In the genomic region with DNA sequence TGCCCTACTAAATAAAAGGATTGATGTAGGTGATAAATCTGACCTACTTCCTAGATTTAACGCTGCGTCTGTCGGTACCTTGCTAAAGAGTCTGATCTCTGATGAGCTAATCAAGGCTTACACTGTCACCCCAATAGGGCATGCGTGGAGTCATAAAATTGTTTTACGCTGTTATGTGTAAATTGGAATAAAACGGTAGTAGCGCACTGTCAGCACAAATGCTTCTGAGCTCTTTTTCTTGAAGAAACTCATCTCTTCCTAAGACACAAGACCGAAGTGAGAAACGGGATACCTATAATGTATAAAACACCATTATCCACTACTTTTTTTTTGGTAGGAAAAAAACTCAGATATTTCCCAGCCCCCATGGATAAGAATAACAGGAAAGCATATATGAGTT, we compare ENCODE assay signal across 37 cellular contexts.
"Had no signal": no experiment of that assay in that cellular context is flagged by ENCODE, and none has a peak within 500 bp of the region (broad histone marks: within the 10 kb centered on the region; RNA-seq: fewer than 3 reads in every experiment).

No MANE protein-coding gene starts in this region.

- H3K9me3 ChIP-seq: adrenal gland, body of pancreas, breast epithelium had no signal

- H3K4me1 ChIP-seq: adrenal gland, body of pancreas, breast epithelium had no signal

- H3K27me3 ChIP-seq: adrenal gland, body of pancreas, brain microvascular endothelial cell, breast epithelium had no signal

- DNase-seq: activated B cell treated with CpG ODN at 0.5 μM for 24 hours; activated CD4-positive, alpha-beta memory T cell treated with anti-CD3 and anti-CD28 coated beads for 36 hours; activated CD4-positive, alpha-beta T cell treated with anti-CD3 and anti-CD28 coated beads for 4 hours; activated CD4-positive, alpha-beta T cell treated with anti-CD3 and anti-CD28 coated beads, Interleukin-2, amount 10 ng/mL, durations not matched to agents 24 days and 14 days; activated CD4-positive, alpha-beta T cell treated with anti-CD3 and anti-CD28 coated beads, Interleukin-2, amount 50 U/mL, for 1 hour; activated CD4-positive, alpha-beta T cell treated with anti-CD3 and anti-CD28 coated beads, Interleukin-2, amount 50 U/mL, for 4 hours; activated CD4-positive, CD25-positive, alpha-beta regulatory T cell treated with anti-CD3 and anti-CD28 coated beads, Interleukin-2, amount 50 U/mL, for 72 hours; activated CD8-positive, alpha-beta memory T cell treated with anti-CD3 and anti-CD28 coated beads, Interleukin-2, amount 50 U/mL, for 4 hours; activated CD8-positive, alpha-beta T cell treated with anti-CD3 and anti-CD28 coated beads for 36 hours; activated effector memory CD4-positive, alpha-beta T cell treated with anti-CD3 and anti-CD28 coated beads, Interleukin-2, amount 50 U/mL, for 16 hours; activated gamma-delta T cell treated with Interleukin-2 at 50 U/mL for 16 hours; activated naive CD4-positive, alpha-beta T cell; activated naive CD4-positive, alpha-beta T cell treated with anti-CD3 and anti-CD28 coated beads for 36 hours; activated naive CD4-positive, alpha-beta T cell treated with anti-CD3 and anti-CD28 coated beads, Interleukin-2, amount 50 U/mL, for 16 hours; activated naive CD8-positive, alpha-beta T cell treated with anti-CD3 and anti-CD28 coated beads for 36 hours; activated T-cell treated with anti-CD3 and anti-CD28 coated beads for 4 hours; activated T-cell treated with anti-CD3 and anti-CD28 coated beads, Interleukin-2, amount 50 U/mL, for 1 hour; activated T-cell treated with anti-CD3 and anti-CD28 coated beads, Interleukin-2, amount 50 U/mL, for 4 hours; activated T-cell treated with anti-CD3 and anti-CD28 coated beads, Interleukin-2, amount 50 U/mL, for 72 hours; adrenal gland; amniotic stem cell; aorta; body of pancreas; brain microvascular endothelial cell; central memory CD4-positive, alpha-beta T cell; T-helper 1 cell; T-helper 2 cell; T-helper 9 cell had no signal

- H3K27ac Mint-ChIP-seq: activated B cell treated with CpG ODN at 0.5 μM for 24 hours; activated CD4-positive, alpha-beta memory T cell treated with anti-CD3 and anti-CD28 coated beads for 36 hours; activated CD4-positive, alpha-beta T cell treated with anti-CD3 and anti-CD28 coated beads, Interleukin-2, amount 10 ng/mL, durations not matched to agents 24 days and 14 days; activated CD8-positive, alpha-beta T cell treated with anti-CD3 and anti-CD28 coated beads for 36 hours; activated naive CD4-positive, alpha-beta T cell treated with anti-CD3 and anti-CD28 coated beads for 36 hours; activated naive CD4-positive, alpha-beta T cell treated with anti-CD3 and anti-CD28 coated beads, Interleukin-2, amount 50 U/mL, for 72 hours; activated naive CD8-positive, alpha-beta T cell treated with anti-CD3 and anti-CD28 coated beads for 36 hours; activated T-cell treated with anti-CD3 and anti-CD28 coated beads, Interleukin-2, amount 50 U/mL, for 72 hours; activated T-helper 1 cell treated with anti-CD3 and anti-CD28 coated beads, Interleukin-12 subunit alpha, Interleukin-12 subunit beta, Interleukin-2, Interleukin-4 antibody, amounts not matched to agents 30 ng/mL and 10 ng/mL and 1 ng/mL, durations not matched to agents 14 hours and 24 hours and 36 hours; activated T-helper 17 cell treated with anti-CD3 and anti-CD28 coated beads, Interleukin-2, amount 50 U/mL, for 72 hours; T-helper 1 cell treated with Interleukin-12 subunit alpha and Interleukin-12 subunit beta and Interleukin-4 antibody, amounts not matched to agents 30 μg/mL and 1 μg/mL, for 36 hours; T-helper 2 cell treated with Interferon-gamma antibody and Interleukin-4, amounts not matched to agents 5 μg/mL and 100 μg/mL, for 36 hours had no signal

- ATAC-seq: activated CD8-positive, alpha-beta T cell treated with anti-CD3 and anti-CD28 coated beads for 36 hours; activated naive CD4-positive, alpha-beta T cell treated with anti-CD3 and anti-CD28 coated beads, Interleukin-2, amount 50 U/mL, for 72 hours; activated T-cell treated with anti-CD3 and anti-CD28 coated beads, Interleukin-2, amount 50 U/mL, for 4 hours; activated T-cell treated with anti-CD3 and anti-CD28 coated beads, Interleukin-2, amount 50 U/mL, for 72 hours; activated T-helper 17 cell treated with anti-CD3 and anti-CD28 coated beads, Interleukin-2, amount 50 U/mL, for 72 hours; body of pancreas had no signal

- H3K36me3 ChIP-seq: adrenal gland, brain microvascular endothelial cell, breast epithelium had no signal

- H3K27me3 Mint-ChIP-seq: activated B cell treated with CpG ODN at 0.5 μM for 24 hours; activated CD4-positive, alpha-beta memory T cell treated with anti-CD3 and anti-CD28 coated beads for 36 hours; activated CD4-positive, alpha-beta T cell treated with anti-CD3 and anti-CD28 coated beads, Interleukin-2, amount 10 ng/mL, durations not matched to agents 24 days and 14 days; activated CD8-positive, alpha-beta T cell treated with anti-CD3 and anti-CD28 coated beads for 36 hours; activated naive CD8-positive, alpha-beta T cell treated with anti-CD3 and anti-CD28 coated beads for 36 hours; activated T-helper 17 cell treated with anti-CD3 and anti-CD28 coated beads, Interleukin-2, amount 50 U/mL, for 72 hours had no signal

- H3K27ac ChIP-seq: adrenal gland, body of pancreas, brain microvascular endothelial cell, breast epithelium, VCaP had no signal

- H3K36me3 Mint-ChIP-seq: activated CD4-positive, alpha-beta memory T cell treated with anti-CD3 and anti-CD28 coated beads for 36 hours; activated naive CD4-positive, alpha-beta T cell treated with anti-CD3 and anti-CD28 coated beads, Interleukin-2, amount 50 U/mL, for 72 hours; activated naive CD8-positive, alpha-beta T cell treated with anti-CD3 and anti-CD28 coated beads for 36 hours had no signal

- FAIRE-seq: astrocyte, TTC549 had no signal

- H3K4me3 ChIP-seq: adrenal gland, body of pancreas, breast epithelium had no signal

- H3K4me1 Mint-ChIP-seq: activated B cell treated with CpG ODN at 0.5 μM for 24 hours; activated CD4-positive, alpha-beta T cell treated with anti-CD3 and anti-CD28 coated beads, Interleukin-2, amount 10 ng/mL, durations not matched to agents 24 days and 14 days; activated naive CD8-positive, alpha-beta T cell treated with anti-CD3 and anti-CD28 coated beads for 36 hours; activated T-helper 17 cell treated with anti-CD3 and anti-CD28 coated beads, Interleukin-2, amount 50 U/mL, for 72 hours had no signal

- H3K4me3 Mint-ChIP-seq: activated B cell treated with CpG ODN at 0.5 μM for 24 hours; activated CD4-positive, alpha-beta memory T cell treated with anti-CD3 and anti-CD28 coated beads for 36 hours; activated CD4-positive, alpha-beta T cell treated with anti-CD3 and anti-CD28 coated beads, Interleukin-2, amount 10 ng/mL, durations not matched to agents 24 days and 14 days; activated CD8-positive, alpha-beta T cell treated with anti-CD3 and anti-CD28 coated beads for 36 hours; activated naive CD4-positive, alpha-beta T cell treated with anti-CD3 and anti-CD28 coated beads for 36 hours; activated naive CD8-positive, alpha-beta T cell treated with anti-CD3 and anti-CD28 coated beads for 36 hours; activated T-cell treated with anti-CD3 and anti-CD28 coated beads, Interleukin-2, amount 50 U/mL, for 4 hours; activated T-cell treated with anti-CD3 and anti-CD28 coated beads, Interleukin-2, amount 50 U/mL, for 72 hours; activated T-helper 1 cell treated with anti-CD3 and anti-CD28 coated beads, Interleukin-12 subunit alpha, Interleukin-12 subunit beta, Interleukin-2, Interleukin-4 antibody, amounts not matched to agents 30 ng/mL and 10 ng/mL and 1 ng/mL, durations not matched to agents 14 hours and 24 hours and 36 hours; activated T-helper 17 cell treated with anti-CD3 and anti-CD28 coated beads, Interleukin-2, amount 50 U/mL, for 72 hours; T-helper 1 cell treated with Interleukin-12 subunit alpha and Interleukin-12 subunit beta and Interleukin-4 antibody, amounts not matched to agents 30 μg/mL and 1 μg/mL, for 36 hours; T-helper 2 cell treated with Interferon-gamma antibody and Interleukin-4, amounts not matched to agents 5 μg/mL and 100 μg/mL, for 36 hours had no signal
